Comparison of ENCODE assay signal across 1 cellular context in the genomic region with DNA sequence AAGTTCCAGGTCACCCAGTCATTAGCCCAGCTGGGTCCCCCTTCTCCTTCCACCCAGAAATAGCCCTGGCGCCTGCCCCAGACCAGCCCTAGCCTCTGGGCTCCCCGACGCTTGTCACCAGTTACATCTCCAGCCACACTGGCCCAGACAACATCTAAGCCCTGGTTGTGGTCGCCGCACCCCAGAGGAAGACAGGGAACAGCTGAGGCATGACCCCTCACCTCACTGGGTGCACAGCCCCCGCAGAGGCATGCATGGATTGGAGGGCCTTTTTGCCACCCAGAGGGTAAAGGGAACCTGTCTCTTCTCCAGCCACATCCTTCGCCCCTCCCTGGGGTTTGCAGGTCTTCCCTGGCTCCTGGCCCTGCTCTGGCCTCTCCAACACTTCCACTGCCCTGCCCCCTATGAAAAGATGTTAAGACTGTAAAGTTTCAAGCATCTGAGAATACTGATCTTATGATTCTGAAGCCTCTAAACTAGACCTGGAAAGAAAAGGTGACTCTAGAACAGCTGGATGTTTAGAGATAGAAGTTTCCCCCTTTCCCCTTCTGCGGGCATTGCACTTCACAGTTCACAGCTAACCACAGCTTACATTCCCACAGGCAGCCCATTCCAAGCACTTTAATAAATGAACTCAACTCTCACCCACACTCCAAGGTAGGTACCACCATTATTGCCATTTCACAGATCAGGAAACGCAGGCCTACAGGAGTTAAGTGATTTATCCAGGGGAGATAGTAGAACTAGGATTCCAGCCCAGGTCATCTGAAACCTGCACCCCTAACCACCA.
TF ChIP-seq lines count a peak whose summit lies in the region.

No MANE protein-coding gene starts in this region.

TF ChIP-seq in HepG2, 621 proteins besides CTCF, POLR2A, EP300 and RAD21:
- no peak for TF ChIP-seq NRL (CRISPR knock-in tag; IDR thresholded peaks at IDR 0.05; ENCODE audit: borderline replicate concordance)
- no peak for TF ChIP-seq BATF2 (CRISPR knock-in tag; IDR thresholded peaks at IDR 0.05)
- no peak for TF ChIP-seq SMAD9 (CRISPR knock-in tag; IDR thresholded peaks at IDR 0.05)
- TF ChIP-seq ZNF720 (CRISPR knock-in tag; IDR thresholded peaks at IDR 0.05) = no peak
- TF ChIP-seq ZNF337 (CRISPR knock-in tag; IDR thresholded peaks at IDR 0.05; ENCODE audit: borderline replicate concordance, low read depth) = no peak
- no peak for TF ChIP-seq HIVEP1 (CRISPR knock-in tag; IDR thresholded peaks at IDR 0.05)
- no peak for TF ChIP-seq ZNF562 (CRISPR knock-in tag; IDR thresholded peaks at IDR 0.05; ENCODE audit: borderline replicate concordance)
